In genomic region chr16:24685539-24686432, GRCh38 we compare ENCODE assay signal across 1 cellular context.
TF ChIP-seq lines count a peak whose summit lies in the region.

No MANE protein-coding gene starts in this region.

TF ChIP-seq in HepG2, 621 proteins besides CTCF, POLR2A, EP300 and RAD21 (continued from another document and continues in another):
- TF ChIP-seq CSRNP1 (CRISPR knock-in tag; IDR thresholded peaks at IDR 0.05) (no peak), ZNF83 (CRISPR knock-in tag; IDR thresholded peaks at IDR 0.05; ENCODE audit: borderline replicate concordance) (no peak), JUN (CRISPR knock-in tag; IDR thresholded peaks at IDR 0.05) (no peak), ZNF720 (CRISPR knock-in tag; IDR thresholded peaks at IDR 0.05) (no peak), ZNF44 (CRISPR knock-in tag; IDR thresholded peaks at IDR 0.05) (no peak), ZNF790 (CRISPR knock-in tag; IDR thresholded peaks at IDR 0.05; ENCODE audit: borderline replicate concordance) (no peak), ATF7 (IDR thresholded peaks at IDR 0.05) (peak; percentile 90), ATF7 (CRISPR knock-in tag; IDR thresholded peaks at IDR 0.05) (no peak), ERF (CRISPR knock-in tag; IDR thresholded peaks at IDR 0.05) (peak; percentile 56; the same call in 1 of the 2 replicates), ZNF788 (CRISPR knock-in tag; IDR thresholded peaks at IDR 0.05; ENCODE audit: borderline replicate concordance) (peak; percentile 56; the same call in 1 of the 2 replicates), CAMTA2 (CRISPR knock-in tag; IDR thresholded peaks at IDR 0.05; ENCODE audit: borderline replicate concordance) (no peak), CHCHD3 (CRISPR knock-in tag; IDR thresholded peaks at IDR 0.05) (no peak), FUBP1 (CRISPR knock-in tag; IDR thresholded peaks at IDR 0.05; ENCODE audit: borderline replicate concordance) (no peak), TOE1 (CRISPR knock-in tag; IDR thresholded peaks at IDR 0.05) (no peak), SP4 (CRISPR knock-in tag; IDR thresholded peaks at IDR 0.05) (no peak), ZNF879 (CRISPR knock-in tag; IDR thresholded peaks at IDR 0.05) (no peak), RNF2 (conservative IDR thresholded peaks at IDR 0.05; ENCODE audit: low read depth) (0 out of 2 replicates have a peak, but pooled peaks have one; percentile 58), MED13 (CRISPR knock-in tag; IDR thresholded peaks at IDR 0.05) (no peak), RXRB (CRISPR knock-in tag; IDR thresholded peaks at IDR 0.05; ENCODE audit: borderline replicate concordance) (0 out of 2 replicates have a peak, but pooled peaks have one; percentile 20), ZFX (CRISPR knock-in tag; IDR thresholded peaks at IDR 0.05; ENCODE audit: low read depth) (no peak), SMARCC2 (IDR thresholded peaks at IDR 0.05) (no peak), HMGXB3 (CRISPR knock-in tag; IDR thresholded peaks at IDR 0.05; ENCODE audit: borderline replicate concordance) (no peak), RAD51 (IDR thresholded peaks at IDR 0.05; ENCODE audit: borderline replicate concordance) (no peak), MTF2 (CRISPR knock-in tag; IDR thresholded peaks at IDR 0.05; ENCODE audit: borderline replicate concordance) (no peak), CEBPG (CRISPR knock-in tag; IDR thresholded peaks at IDR 0.05) (no peak), PRMT3 (CRISPR knock-in tag; IDR thresholded peaks at IDR 0.05; ENCODE audit: borderline replicate concordance, low read depth) (no peak), ATRX (CRISPR knock-in tag; IDR thresholded peaks at IDR 0.05; ENCODE audit: borderline replicate concordance) (no peak), ZNF563 (CRISPR knock-in tag; IDR thresholded peaks at IDR 0.05) (no peak), ZBTB7A (CRISPR knock-in tag; IDR thresholded peaks at IDR 0.05) (no peak), NPAS2 (CRISPR knock-in tag; IDR thresholded peaks at IDR 0.05; ENCODE audit: borderline replicate concordance) (no peak), ZNF883 (CRISPR knock-in tag; IDR thresholded peaks at IDR 0.05; ENCODE audit: not compliant biosample characterization) (peak; percentile 25), ZFP82 (CRISPR knock-in tag; IDR thresholded peaks at IDR 0.05; ENCODE audit: borderline replicate concordance) (0 out of 2 replicates have a peak, but pooled peaks have one; percentile 45), ZBTB4 (CRISPR knock-in tag; IDR thresholded peaks at IDR 0.05; ENCODE audit: borderline replicate concordance) (no peak), RARG (CRISPR knock-in tag; IDR thresholded peaks at IDR 0.05; ENCODE audit: low read depth) (no peak)
- TF ChIP-seq, protein P1, sequence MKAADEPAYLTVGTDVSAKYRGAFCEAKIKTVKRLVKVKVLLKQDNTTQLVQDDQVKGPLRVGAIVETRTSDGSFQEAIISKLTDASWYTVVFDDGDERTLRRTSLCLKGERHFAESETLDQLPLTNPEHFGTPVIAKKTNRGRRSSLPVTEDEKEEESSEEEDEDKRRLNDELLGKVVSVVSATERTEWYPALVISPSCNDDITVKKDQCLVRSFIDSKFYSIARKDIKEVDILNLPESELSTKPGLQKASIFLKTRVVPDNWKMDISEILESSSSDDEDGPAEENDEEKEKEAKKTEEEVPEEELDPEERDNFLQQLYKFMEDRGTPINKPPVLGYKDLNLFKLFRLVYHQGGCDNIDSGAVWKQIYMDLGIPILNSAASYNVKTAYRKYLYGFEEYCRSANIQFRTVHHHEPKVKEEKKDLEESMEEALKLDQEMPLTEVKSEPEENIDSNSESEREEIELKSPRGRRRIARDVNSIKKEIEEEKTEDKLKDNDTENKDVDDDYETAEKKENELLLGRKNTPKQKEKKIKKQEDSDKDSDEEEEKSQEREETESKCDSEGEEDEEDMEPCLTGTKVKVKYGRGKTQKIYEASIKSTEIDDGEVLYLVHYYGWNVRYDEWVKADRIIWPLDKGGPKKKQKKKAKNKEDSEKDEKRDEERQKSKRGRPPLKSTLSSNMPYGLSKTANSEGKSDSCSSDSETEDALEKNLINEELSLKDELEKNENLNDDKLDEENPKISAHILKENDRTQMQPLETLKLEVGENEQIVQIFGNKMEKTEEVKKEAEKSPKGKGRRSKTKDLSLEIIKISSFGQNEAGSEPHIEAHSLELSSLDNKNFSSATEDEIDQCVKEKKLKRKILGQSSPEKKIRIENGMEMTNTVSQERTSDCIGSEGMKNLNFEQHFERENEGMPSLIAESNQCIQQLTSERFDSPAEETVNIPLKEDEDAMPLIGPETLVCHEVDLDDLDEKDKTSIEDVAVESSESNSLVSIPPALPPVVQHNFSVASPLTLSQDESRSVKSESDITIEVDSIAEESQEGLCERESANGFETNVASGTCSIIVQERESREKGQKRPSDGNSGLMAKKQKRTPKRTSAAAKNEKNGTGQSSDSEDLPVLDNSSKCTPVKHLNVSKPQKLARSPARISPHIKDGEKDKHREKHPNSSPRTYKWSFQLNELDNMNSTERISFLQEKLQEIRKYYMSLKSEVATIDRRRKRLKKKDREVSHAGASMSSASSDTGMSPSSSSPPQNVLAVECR (CRISPR knock-in tag; IDR thresholded peaks at IDR 0.05; ENCODE audit: borderline replicate concordance), result peak; percentile 53; the same call in 1 of the 2 replicates
- TF ChIP-seq, protein P2, sequence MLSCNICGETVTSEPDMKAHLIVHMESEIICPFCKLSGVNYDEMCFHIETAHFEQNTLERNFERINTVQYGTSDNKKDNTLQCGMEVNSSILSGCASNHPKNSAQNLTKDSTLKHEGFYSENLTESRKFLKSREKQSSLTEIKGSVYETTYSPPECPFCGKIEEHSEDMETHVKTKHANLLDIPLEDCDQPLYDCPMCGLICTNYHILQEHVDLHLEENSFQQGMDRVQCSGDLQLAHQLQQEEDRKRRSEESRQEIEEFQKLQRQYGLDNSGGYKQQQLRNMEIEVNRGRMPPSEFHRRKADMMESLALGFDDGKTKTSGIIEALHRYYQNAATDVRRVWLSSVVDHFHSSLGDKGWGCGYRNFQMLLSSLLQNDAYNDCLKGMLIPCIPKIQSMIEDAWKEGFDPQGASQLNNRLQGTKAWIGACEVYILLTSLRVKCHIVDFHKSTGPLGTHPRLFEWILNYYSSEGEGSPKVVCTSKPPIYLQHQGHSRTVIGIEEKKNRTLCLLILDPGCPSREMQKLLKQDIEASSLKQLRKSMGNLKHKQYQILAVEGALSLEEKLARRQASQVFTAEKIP (CRISPR knock-in tag; IDR thresholded peaks at IDR 0.05; ENCODE audit: borderline replicate concordance), result no peak
- TF ChIP-seq, protein P3, sequence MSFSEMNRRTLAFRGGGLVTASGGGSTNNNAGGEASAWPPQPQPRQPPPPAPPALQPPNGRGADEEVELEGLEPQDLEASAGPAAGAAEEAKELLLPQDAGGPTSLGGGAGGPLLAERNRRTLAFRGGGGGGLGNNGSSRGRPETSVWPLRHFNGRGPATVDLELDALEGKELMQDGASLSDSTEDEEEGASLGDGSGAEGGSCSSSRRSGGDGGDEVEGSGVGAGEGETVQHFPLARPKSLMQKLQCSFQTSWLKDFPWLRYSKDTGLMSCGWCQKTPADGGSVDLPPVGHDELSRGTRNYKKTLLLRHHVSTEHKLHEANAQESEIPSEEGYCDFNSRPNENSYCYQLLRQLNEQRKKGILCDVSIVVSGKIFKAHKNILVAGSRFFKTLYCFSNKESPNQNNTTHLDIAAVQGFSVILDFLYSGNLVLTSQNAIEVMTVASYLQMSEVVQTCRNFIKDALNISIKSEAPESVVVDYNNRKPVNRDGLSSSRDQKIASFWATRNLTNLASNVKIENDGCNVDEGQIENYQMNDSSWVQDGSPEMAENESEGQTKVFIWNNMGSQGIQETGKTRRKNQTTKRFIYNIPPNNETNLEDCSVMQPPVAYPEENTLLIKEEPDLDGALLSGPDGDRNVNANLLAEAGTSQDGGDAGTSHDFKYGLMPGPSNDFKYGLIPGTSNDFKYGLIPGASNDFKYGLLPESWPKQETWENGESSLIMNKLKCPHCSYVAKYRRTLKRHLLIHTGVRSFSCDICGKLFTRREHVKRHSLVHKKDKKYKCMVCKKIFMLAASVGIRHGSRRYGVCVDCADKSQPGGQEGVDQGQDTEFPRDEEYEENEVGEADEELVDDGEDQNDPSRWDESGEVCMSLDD (CRISPR knock-in tag; IDR thresholded peaks at IDR 0.05; ENCODE audit: borderline replicate concordance), result 0 out of 2 replicates have a peak, but pooled peaks have one; percentile 44
